8 cellular contexts compared by ENCODE assay signal in genomic region chr17:81345211-81346089, GRCh38. TPM values are rescaled to one million over a fixed set of nuclear protein-coding genes. Genes with fewer than 3 reads are reported as not detected.
DNase-seq lines count a peak whose midpoint lies in the region; ATAC-seq, FAIRE-seq and TF ChIP-seq lines count a peak whose summit lies in the region.

No MANE protein-coding gene starts in this region.

- CTCF ChIA-PET in GM12878 (lab: Yijun Ruan, JAX) = interaction anchor here (0.5 kb wide), 1 partner anchor 790 kb away, joined by 3 read pairs; no protein-coding TSS in a partner anchor

- POLR2A ChIA-PET in GM12878 (lab: Charles Lee) = interaction anchor here (0.6 kb wide), 2 partner anchors 48 to 318 kb away, joined by 3 to 8 read pairs; no protein-coding TSS in a partner anchor

- H3K27me3 ChIP-seq in GM23248 (replicated peaks; ENCODE audit: insufficient read depth) (no peaks in the 10 kb centered on the region), GM12878 (replicated peaks in 1 of 2; ENCODE audit: control insufficient read depth in 2 of 2, insufficient read depth in 2 of 2, low read length in 1 of 2) (no peaks in the 10 kb centered on the region)

- H3F3A ChIP-seq in GM23248 (ENCODE audit: insufficient read depth) = peaks cover 9% of the 10 kb centered on the region; the same call in 1 of the 2 replicates

- intact Hi-C loops in GM12878 (cut with micrococcal nuclease; ENCODE audit: unreplicated experiment) = no loop called here

- no peak for TF ChIP-seq RAD21 in GM12878 (IDR thresholded peaks at IDR 0.05; ENCODE audit: insufficient read depth, low read depth, low read length)

- in situ Hi-C loops in GM23248 (cut with MboI) = no loop called here
- in situ Hi-C loops in GM12878 (cut with MboI) = no loop called here

- H3K36me3 ChIP-seq in GM23248 (ENCODE audit: low read depth) (no peaks in the 10 kb centered on the region; the same call in 1 of the 2 replicates), SK-N-MC (ENCODE audit: insufficient read depth, low read length) (peaks cover 3% of the 10 kb centered on the region; the same call in 1 of the 2 replicates), GM12878 (ENCODE audit: control insufficient read depth in 2 of 2, insufficient read depth in 2 of 2, low read length in 1 of 2) (no peaks in the 10 kb centered on the region)

- no peaks in the 10 kb centered on the region for H3K9me3 ChIP-seq in GM23248 (ENCODE audit: low read depth)
- no peaks in the 10 kb centered on the region for H3K9me3 ChIP-seq in SK-N-MC (ENCODE audit: low read depth, low read length)
- H3K9me3 ChIP-seq in GM12878 (replicated peaks; ENCODE audit: control insufficient read depth, insufficient read depth, low read length) = no peaks in the 10 kb centered on the region; the same call in 2 of the 3 replicates

- H3K4me2 ChIP-seq in GM23248 (ENCODE audit: unreplicated experiment) (peak overlapping the region; percentile 99), GM12878 (ENCODE audit: control insufficient read depth, insufficient read depth) (peak overlapping the region; percentile 72)

- H3K4me1 ChIP-seq in GM23248 (ENCODE audit: insufficient read depth) (no peaks in the 10 kb centered on the region), GM12878 (ENCODE audit: control insufficient read depth, insufficient read depth, low read length) (no peaks in the 10 kb centered on the region)

- H3K9ac ChIP-seq in GM23248 (peak overlapping the region; percentile 97), SK-N-MC (ENCODE audit: insufficient read length) (peak overlapping the region; percentile 98), GM12878 (ENCODE audit: control insufficient read depth, insufficient read depth, low read length) (peak overlapping the region; percentile 83)

- DNase-seq in GM04504 (ENCODE audit: low read depth) (peak; percentile 83), GM23248 (peak; percentile 98), LoVo (ENCODE audit: low spot score) (peak; percentile 79), SK-N-MC (ENCODE audit: low read depth, low spot score) (no peak), GM12878 (ENCODE audit: low read depth, low spot score) (no peak), hippocampal formation (lab: John Stamatoyannopoulos, UW) (peak; percentile 47 to 68), retina (peak; percentile 86)

- 1 to 3% methylated on average over 66 to 67 of the region's 96 CpGs for WGBS in GM23248 (ENCODE audit: low coverage in 1 of 2, low lambda C conversion rate in 2 of 2, missing lambda C conversion rate in 2 of 2), 2 experiments
- WGBS in GM12878 (ENCODE audit: insufficient coverage, insufficient replicate concordance, low lambda C conversion rate, missing lambda C conversion rate) = 1% methylated on average over 72 of the region's 96 CpGs

- SMC1A ChIA-PET in GM12878 (lab: Charles Lee; ENCODE audit: uncharacterized antibody, unreplicated experiment) = no interaction called here

- TF ChIP-seq EP300 in GM12878 (IDR thresholded peaks at IDR 0.05; ENCODE audit: borderline replicate concordance in 1 of 2, control insufficient read depth in 1 of 2, low read depth in 2 of 2, low read length in 2 of 2) = no peak

- H2AFZ ChIP-seq in GM23248 (peak overlapping the region; percentile 18), GM12878 (ENCODE audit: control insufficient read depth, low read depth, low read length) (peak overlapping the region; percentile 62)

- H3K4me3 ChIP-seq in GM23248 (peak overlapping the region; percentile 85), SK-N-MC (peak overlapping the region; percentile 99), GM12878 (peak overlapping the region; percentile 94)

- TSS peak; percentile 73 for BruUV-seq in GM12878 (replicated peaks; lab: Mats Ljungman, UMichigan)

- peak overlapping the region; percentile 92 for H3K27ac ChIP-seq in GM23248
- H3K27ac ChIP-seq in SK-N-MC = peak overlapping the region; percentile 97
- peak overlapping the region; percentile 81 for H3K27ac ChIP-seq in GM12878 (ENCODE audit: control insufficient read depth, insufficient read depth)

- no peak for FAIRE-seq in GM12878 (lab: Jason Lieb, UNC)

- H4K20me1 ChIP-seq in GM23248 (ENCODE audit: insufficient read depth) (no peaks in the 10 kb centered on the region), GM12878 (ENCODE audit: control insufficient read depth, insufficient read depth) (no peaks in the 10 kb centered on the region)

- RAD21 ChIA-PET in GM12878 (lab: Charles Lee; ENCODE audit: unreplicated experiment) = no interaction called here

- TF ChIP-seq CTCF in GM12878 (IDR thresholded peaks at IDR 0.05 in 2 of 3, conservative IDR thresholded peaks at IDR 0.05 in 1 of 3; ENCODE audit: control insufficient read depth in 2 of 3, extremely low read depth in 1 of 3, insufficient read depth in 1 of 3, low read depth in 3 of 3, low read length in 3 of 3) = peak in 1 of 3 experiments; percentile 19; a peak in 1 of 6 replicates

- peaks cover 50% of the 10 kb centered on the region for H3K79me2 ChIP-seq in GM23248 (ENCODE audit: insufficient read depth)
- H3K79me2 ChIP-seq in GM12878 (ENCODE audit: control insufficient read depth, insufficient read depth, low read length) = peaks cover 21% of the 10 kb centered on the region

- ATAC-seq in GM12878 (peak; percentile 88), HG03469 (IDR thresholded peaks at IDR 0.05; ENCODE audit: unreplicated experiment) (no peak)

- TF ChIP-seq POLR2A in GM12878 (IDR thresholded peaks at IDR 0.05; ENCODE audit: low read depth, low read length) = peak; percentile 82

- H3K9me2 ChIP-seq in GM23248 (ENCODE audit: insufficient read depth) = no peaks in the 10 kb centered on the region

TF ChIP-seq in GM12878, 131 proteins besides CTCF, POLR2A, EP300 and RAD21 (continues in another document):
- TF ChIP-seq BHLHE40 (IDR thresholded peaks at IDR 0.05; ENCODE audit: borderline replicate concordance in 1 of 2, low read depth in 2 of 2, low read length in 1 of 2) = peak in 1 of 2 experiments; percentile 32; a peak in 1 of 4 replicates
- 0 out of 2 replicates have a peak, but pooled peaks have one; percentile 15 for TF ChIP-seq MAX (IDR thresholded peaks at IDR 0.05; ENCODE audit: low read depth, low read length)
- no peak for TF ChIP-seq RBBP5 (conservative IDR thresholded peaks at IDR 0.05)
- 0 out of 2 replicates have a peak, but pooled peaks have one; percentile 54 for TF ChIP-seq RB1 (IDR thresholded peaks at IDR 0.05; ENCODE audit: borderline replicate concordance)
- no peak for TF ChIP-seq KDM1A (IDR thresholded peaks at IDR 0.05; ENCODE audit: borderline replicate concordance)
- TF ChIP-seq YY1 (IDR thresholded peaks at IDR 0.05; ENCODE audit: low read depth, low read length) = no peak
- peak; percentile 52; the same call in 1 of the 2 replicates for TF ChIP-seq POLR2AphosphoS5 (IDR thresholded peaks at IDR 0.05; ENCODE audit: low read length)

RNA-seq across cellular contexts. Expression of gene BAHCC1, which starts 49.8 kb away (rescaled TPM):
- 3.0 and 5.2 TPM in 2 replicates for total RNA-seq in GM23248 (2014; rRNA removed; shearing (Covaris generic))
- polyA plus RNA-seq in GM23248 (2016; fragmentation: Nextera tagmentation; extraction: Ambion mirVana) (0.91 and 1.3 TPM in 2 replicates), GM12878 (2011; rRNA removed) (0.12 TPM in 1 of 2 replicates, not detected in the other), GM12878 (2014; fragmentation: Illumina TruSeq; extraction: Trizol) (not detected in 2 replicates), GM12878 (2014; fragmentation: Nextera tagmentation; extraction: Ambion mirVana) (not detected), GM12878 (2014; rRNA removed) (0.03 TPM in 2 replicates), GM12878 (2016; fragmentation: Nextera tagmentation; extraction: Ambion mirVana) (under 1 TPM in 1 of 2 experiments, not detected in 1; 0.14 TPM)
- 0.32 and 0.84 TPM in 2 replicates for total RNA-seq in GM12878 (2013; cell fraction: nucleolus; rRNA removed)
- total RNA-seq in GM12878 (2014; rRNA removed) (under 0.01 TPM in 1 of 2 replicates, not detected in the other), GM12878 (2014; rRNA removed; fragmentation: Illumina TruSeq; extraction: Trizol) (not detected in 2 replicates), GM12878 (2021) (0.10 and 0.45 TPM in 2 replicates)
- not detected for polyA plus RNA-seq in GM12878 (2011; ENCODE audit: low read depth)
- 0.01 and 0.07 TPM in 2 replicates for polyA plus RNA-seq in GM12878 (2011; cell fraction: cytosol; rRNA removed)
- polyA plus RNA-seq in GM12878 (2011; cell fraction: nucleus; rRNA removed) = 0.32 and 0.75 TPM in 2 replicates
- 0.03 and 0.07 TPM in 2 replicates for polyA plus RNA-seq in GM12878 (2012)
- 0.10 TPM in 1 of 2 replicates, not detected in the other for polyA minus RNA-seq in GM12878 (2011; rRNA and poly(A)+ RNA removed)
- polyA minus RNA-seq in GM12878 (2011; cell fraction: cytosol; rRNA and poly(A)+ RNA removed) = not detected in 2 replicates
- polyA minus RNA-seq in GM12878 (2011; cell fraction: nucleus; rRNA and poly(A)+ RNA removed) = 0.48 and 0.67 TPM in 2 replicates

RNA-seq across cellular contexts. Expression of gene SLC38A10, which starts 50.3 kb away (rescaled TPM):
- total RNA-seq in GM23248 (2014; rRNA removed; shearing (Covaris generic)) = 133 and 137 TPM in 2 replicates
- 58.6 and 61.8 TPM in 2 replicates for polyA plus RNA-seq in GM23248 (2016; fragmentation: Nextera tagmentation; extraction: Ambion mirVana)
- 50.7 and 60.3 TPM in 2 replicates for total RNA-seq in GM12878 (2013; cell fraction: nucleolus; rRNA removed)
- 31.2 and 32.0 TPM in 2 replicates for total RNA-seq in GM12878 (2014; rRNA removed)
- 9.6 and 10.2 TPM in 2 replicates for total RNA-seq in GM12878 (2014; rRNA removed; fragmentation: Illumina TruSeq; extraction: Trizol)
- total RNA-seq in GM12878 (2021) = 60.1 and 67.9 TPM in 2 replicates
- 14.8 TPM for polyA plus RNA-seq in GM12878 (2011; ENCODE audit: low read depth)
- 6.5 and 10.5 TPM in 2 replicates for polyA plus RNA-seq in GM12878 (2011; rRNA removed)
- polyA plus RNA-seq in GM12878 (2011; cell fraction: cytosol; rRNA removed) = 18.4 and 22.5 TPM in 2 replicates
- polyA plus RNA-seq in GM12878 (2011; cell fraction: nucleus; rRNA removed) = 70.0 and 83.7 TPM in 2 replicates
- 41.1 and 42.1 TPM in 2 replicates for polyA plus RNA-seq in GM12878 (2012)
- 3.6 and 12.2 TPM in 2 replicates for polyA plus RNA-seq in GM12878 (2014; fragmentation: Illumina TruSeq; extraction: Trizol)
- 1 to 10 TPM in 1 of 2 experiments, under 1 TPM in 1; 0.52 to 3.2 TPM for polyA plus RNA-seq in GM12878 (2014; fragmentation: Nextera tagmentation; extraction: Ambion mirVana)
- 36.3 and 47.7 TPM in 2 replicates for polyA plus RNA-seq in GM12878 (2014; rRNA removed)
- polyA plus RNA-seq in GM12878 (2016; fragmentation: Nextera tagmentation; extraction: Ambion mirVana) = 10 to 100 TPM; 43.9 to 47.9 TPM
- polyA minus RNA-seq in GM12878 (2011; rRNA and poly(A)+ RNA removed) = 24.6 and 35.5 TPM in 2 replicates
- polyA minus RNA-seq in GM12878 (2011; cell fraction: cytosol; rRNA and poly(A)+ RNA removed) = 21.8 and 36.5 TPM in 2 replicates
- 20.4 and 33.5 TPM in 2 replicates for polyA minus RNA-seq in GM12878 (2011; cell fraction: nucleus; rRNA and poly(A)+ RNA removed)

Comparison
In these comparisons a context has a peak if more than half of its experiments do, and no peak if none do; other contexts are left out.
1. DNase-seq: peak in GM04504 (single experiment), GM23248 (single experiment), LoVo (single experiment), hippocampal formation (2 of 2) and retina (single experiment); none in SK-N-MC (single experiment) and GM12878 (single experiment).
2. Peak in every context shown above with its lines, with median percentiles within 50 percentile points of each other: H3K27ac ChIP-seq, H3K4me3 ChIP-seq and H3K9ac ChIP-seq.